22 cellular contexts compared by ENCODE assay signal in the genomic region with DNA sequence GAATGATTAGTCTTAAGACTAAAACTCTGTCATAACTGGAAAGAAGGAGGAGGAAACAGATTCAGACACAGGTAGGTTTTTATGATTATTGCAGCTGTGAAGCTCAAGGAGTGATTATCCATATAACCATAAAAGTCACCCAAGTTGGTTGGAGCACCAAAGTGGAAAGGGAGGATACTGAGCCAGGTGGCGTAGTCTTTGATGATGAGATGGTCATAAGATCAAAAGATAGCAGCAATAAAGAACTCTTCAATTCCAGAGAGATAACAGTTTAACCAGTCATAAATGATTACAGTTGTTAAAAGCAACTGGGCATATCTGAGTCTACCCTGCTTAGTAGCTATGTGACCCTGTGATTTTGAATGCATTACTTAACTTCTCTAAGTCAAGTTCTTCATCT. TPM values are rescaled to one million over a fixed set of nuclear protein-coding genes. Genes with fewer than 3 reads are reported as not detected.
DNase-seq lines count a peak whose midpoint lies in the region; ATAC-seq, FAIRE-seq and TF ChIP-seq lines count a peak whose summit lies in the region.
"Had no signal": no experiment of that assay in that cellular context is flagged by ENCODE, and none has a peak within 500 bp of the region (broad histone marks: within the 10 kb centered on the region; RNA-seq: fewer than 3 reads in every experiment).

No MANE protein-coding gene starts in this region.

- no peak overlapping the region for H3K4me3 ChIP-seq in hepatocyte
- peak overlapping the region in 1 of 2 donors; percentile 35 for H3K4me3 ChIP-seq in mucosa of rectum (ENCODE audit: low read length in 2 of 2)
- no peak overlapping the region for H3K4me3 ChIP-seq in transverse colon
- H3K4me3 ChIP-seq: GM12878 had no signal

- no peaks in the 10 kb centered on the region for H3K79me2 ChIP-seq in hepatocyte

- H3K4me1 ChIP-seq in hepatocyte (ENCODE audit: insufficient read depth) (no peaks in the 10 kb centered on the region), mucosa of rectum (ENCODE audit: control insufficient read depth in 2 of 2, insufficient read depth in 2 of 2, low read length in 2 of 2) (peaks cover 11 to 20% of the 10 kb centered on the region in 2 donors), transverse colon (peaks cover 0 to 32% (median 14%) of the 10 kb centered on the region in 4 donors)

- H3K27ac ChIP-seq in hepatocyte (no peak overlapping the region), mucosa of rectum (ENCODE audit: low read depth in 2 of 2, low read length in 2 of 2) (peak overlapping the region; percentile 11 to 19), transverse colon (peak overlapping the region; percentile 41 to 48 (median 45))

- TF ChIP-seq EP300 in transverse colon (IDR thresholded peaks at IDR 0.05; ENCODE audit: low read depth): no peak

- H3K4me2 ChIP-seq in hepatocyte: no peak overlapping the region

- no peak for TF ChIP-seq CTCF in hepatocyte (IDR thresholded peaks at IDR 0.05; ENCODE audit: poor library complexity)
- no peak for TF ChIP-seq CTCF in transverse colon (IDR thresholded peaks at IDR 0.05)

- peak; percentile 69 for DNase-seq in SW480 (ENCODE audit: low spot score)
- peak; percentile 28 for DNase-seq in hepatocyte (ENCODE audit: low spot score)
- DNase-seq in transverse colon: peak; percentile 40
- no peak for DNase-seq in RCC 7860 (ENCODE audit: low spot score)
- DNase-seq in GOT3 (lab: John Stamatoyannopoulos, UW): no peak
- DNase-seq: C1 segment of cervical spinal cord; CD8-positive, alpha-beta T cell; DMS 273 treated with DMSO at 0.1 percent for 48 hours; DMS79; EL; GDM1; H7; HCEC 1CT had no signal

- no peaks in the 10 kb centered on the region for H3K36me3 ChIP-seq in hepatocyte (replicated peaks; ENCODE audit: insufficient read depth, low read depth)
- no peaks in the 10 kb centered on the region for H3K36me3 ChIP-seq in mucosa of rectum (ENCODE audit: control insufficient read depth in 2 of 2, insufficient read depth in 2 of 2, low read length in 2 of 2)
- no peaks in the 10 kb centered on the region for H3K36me3 ChIP-seq in transverse colon

- in situ Hi-C loops in transverse colon (cut with MboI; ENCODE audit: low pct_ligation_motif_present in 1 of 4, low pct_unique_long_range_greater_than_20kb in 1 of 4, low sequenced_read_pairs in 3 of 4): no loop called here

- H3K9ac ChIP-seq in mucosa of rectum (ENCODE audit: low read depth in 1 of 2, low read length in 2 of 2): no peak overlapping the region

- intact Hi-C loops in transverse colon (cut with DNase I; ENCODE audit: low total_unique reads): no loop called here

- no peak for FAIRE-seq in RCC 7860 (lab: Jason Lieb, UNC)
- FAIRE-seq: D721Med, GM12878, GM19239, H1 had no signal

- 61% methylated on average over 1 of the region's 1 CpG for WGBS in hepatocyte (ENCODE audit: low lambda C conversion rate, missing lambda C conversion rate)
- 33 to 50% methylated on average over 1 of the region's 1 CpG for WGBS in transverse colon (ENCODE audit: low coverage in 1 of 2), 2 donors

- no peak overlapping the region for H2AFZ ChIP-seq in hepatocyte

- H3K27me3 ChIP-seq in hepatocyte (peaks cover 5% of the 10 kb centered on the region), mucosa of rectum (ENCODE audit: control insufficient read depth in 2 of 2, insufficient read depth in 2 of 2, low read length in 2 of 2) (no peaks in the 10 kb centered on the region), transverse colon (no peaks in the 10 kb centered on the region)

- no peak for TF ChIP-seq POLR2A in transverse colon (IDR thresholded peaks at IDR 0.05)

- H4K20me1 ChIP-seq in hepatocyte (ENCODE audit: insufficient read depth, poor library complexity, severe bottlenecking): no peaks in the 10 kb centered on the region

- H3K9me2 ChIP-seq in hepatocyte (replicated peaks; ENCODE audit: insufficient read depth): no peaks in the 10 kb centered on the region

- no peaks in the 10 kb centered on the region for H3K9me3 ChIP-seq in hepatocyte (ENCODE audit: low read depth)
- no peaks in the 10 kb centered on the region for H3K9me3 ChIP-seq in mucosa of rectum (ENCODE audit: control insufficient read depth in 2 of 2, low read length in 2 of 2)
- H3K9me3 ChIP-seq in transverse colon: no peaks in the 10 kb centered on the region

- no peak for ATAC-seq in HG02798 (IDR thresholded peaks at IDR 0.05; ENCODE audit: poor library complexity, unreplicated experiment)
- no peak for ATAC-seq in GM21737 (IDR thresholded peaks at IDR 0.05; ENCODE audit: unreplicated experiment)
- ATAC-seq: CD8-positive, alpha-beta T cell; GM12878 had no signal

RNA-seq across cellular contexts. Expression of gene ABCB1, which starts 8.4 kb away (rescaled TPM):
- total RNA-seq in hepatocyte: 20.0 and 23.2 TPM in 2 replicates
- polyA plus RNA-seq in hepatocyte: 6.5 and 7.9 TPM in 2 replicates
- 100 to 1,000 TPM in 1 of 4 donors, 10 to 100 TPM in 2, 1 to 10 TPM in 1; 2.8 to 109 (median 61.1) TPM for total RNA-seq in transverse colon
- total RNA-seq: A673, H7 had no signal

RNA-seq across cellular contexts. Expression of gene RUNDC3B, which starts 35.9 kb away (rescaled TPM):
- 0.53 and 1.1 TPM in 2 replicates for total RNA-seq in hepatocyte
- polyA plus RNA-seq in hepatocyte: 0.22 TPM in 1 of 2 replicates, not detected in the other
- 10 to 100 TPM in 1 of 4 donors, 1 to 10 TPM in 3; 2.2 to 12.0 (median 7.2) TPM for total RNA-seq in transverse colon
- total RNA-seq: A172 had no signal

Comparison
In these comparisons a context has a peak if more than half of its experiments do, and no peak if none do; other contexts are left out.
1. DNase-seq: peak in SW480 (single experiment), hepatocyte (single experiment) and transverse colon (single experiment); none in RCC 7860 (single experiment) and GOT3 (single experiment).